ENCODE assay signal across 8 cellular contexts in the genomic region with DNA sequence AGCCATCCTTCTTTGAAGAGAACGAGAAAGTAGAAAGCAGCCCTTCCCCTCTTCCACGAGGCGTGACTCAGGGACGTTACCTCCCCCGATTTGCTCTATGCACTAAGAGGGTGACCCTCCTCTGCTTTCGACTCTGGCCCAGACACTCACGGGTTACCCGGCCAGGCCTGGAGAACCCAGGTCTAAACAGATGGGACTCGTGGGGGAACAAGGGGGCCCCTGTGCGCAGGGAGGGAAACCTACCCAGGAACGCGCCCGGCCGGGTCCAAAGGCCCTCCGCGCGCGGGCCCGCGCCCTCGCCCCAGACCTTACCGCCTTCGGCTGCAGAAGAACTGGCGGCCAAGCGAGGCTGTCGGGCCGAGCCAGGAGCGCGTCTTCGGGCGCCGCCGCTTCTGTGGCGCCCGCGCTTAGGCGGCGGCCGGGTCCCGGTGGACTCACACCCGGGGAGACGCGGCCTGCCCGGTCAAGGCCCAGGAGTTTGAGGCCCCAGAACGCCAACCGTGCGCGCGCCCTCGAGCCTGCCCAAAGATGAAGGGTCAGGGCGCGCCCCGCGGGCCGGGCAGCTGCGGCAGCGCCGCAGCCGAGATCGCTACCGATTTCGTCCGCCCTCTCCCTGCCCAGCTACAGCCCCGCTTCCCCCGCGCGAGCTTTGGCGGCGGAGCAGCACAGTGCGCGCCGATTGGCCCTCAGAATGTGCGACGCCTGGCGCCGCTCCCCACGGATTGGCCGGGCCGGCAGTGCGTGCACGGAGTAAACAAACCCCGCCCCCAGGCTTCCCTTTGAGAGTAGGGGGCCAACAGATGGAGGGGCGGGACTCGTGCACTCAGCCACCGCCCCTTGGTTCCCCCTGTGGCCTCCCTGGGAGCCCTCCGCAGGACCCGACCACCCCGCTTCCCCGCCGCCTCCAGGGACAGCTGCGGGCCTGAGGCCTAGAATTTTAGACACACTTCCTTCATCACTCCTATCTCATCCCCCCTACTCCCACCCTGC. TPM values are rescaled to one million over a fixed set of nuclear protein-coding genes. Genes with fewer than 3 reads are reported as not detected.
DNase-seq lines count a peak whose midpoint lies in the region; ATAC-seq, FAIRE-seq and TF ChIP-seq lines count a peak whose summit lies in the region.

A gene with protein sequence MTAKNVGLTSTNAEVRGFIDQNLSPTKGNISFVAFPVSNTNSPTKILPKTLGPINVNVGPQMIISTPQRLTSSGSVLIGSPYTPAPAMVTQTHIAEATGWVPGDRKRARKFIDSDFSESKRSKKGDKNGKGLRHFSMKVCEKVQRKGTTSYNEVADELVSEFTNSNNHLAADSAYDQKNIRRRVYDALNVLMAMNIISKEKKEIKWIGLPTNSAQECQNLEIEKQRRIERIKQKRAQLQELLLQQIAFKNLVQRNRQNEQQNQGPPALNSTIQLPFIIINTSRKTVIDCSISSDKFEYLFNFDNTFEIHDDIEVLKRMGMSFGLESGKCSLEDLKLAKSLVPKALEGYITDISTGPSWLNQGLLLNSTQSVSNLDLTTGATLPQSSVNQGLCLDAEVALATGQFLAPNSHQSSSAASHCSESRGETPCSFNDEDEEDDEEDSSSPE (minus strand): TSS at position 674 of the 990 bp plus-strand sequence. CDS start 47,795 bp downstream, outside the sequence.

- peak; percentile 13 for TF ChIP-seq POLR2A in breast epithelium (IDR thresholded peaks at IDR 0.05)

- H3K9me3 ChIP-seq in WERI-Rb-1 (ENCODE audit: severe bottlenecking) (no peaks in the 10 kb centered on the region), breast epithelium (no peaks in the 10 kb centered on the region), iPS-20b (ENCODE audit: insufficient read depth, low read depth, low read length) (no peaks in the 10 kb centered on the region), small intestine (ENCODE audit: control insufficient read depth, low read depth) (no peaks in the 10 kb centered on the region)

- FAIRE-seq in small intestine (lab: Jason Lieb, UNC), result no peak

- POLR2A ChIA-PET in AG04449 (lab: Yijun Ruan, JAX), result no interaction called here

- H3K27ac ChIP-seq in WERI-Rb-1 (peak within 1 kb of the TSS; percentile 86), breast epithelium (peak within 1 kb of the TSS; percentile 85 to 88), iPS-20b (ENCODE audit: low read length) (no peak within 1 kb of the TSS), small intestine (ENCODE audit: low read depth in 1 of 2, low read length in 1 of 2) (peak within 1 kb of the TSS; percentile 90 to 91)

- H3K36me3 ChIP-seq in WERI-Rb-1 (no peaks in the 10 kb centered on the region), breast epithelium (no peaks in the 10 kb centered on the region), iPS-20b (ENCODE audit: insufficient read depth, low read depth, low read length) (no peaks in the 10 kb centered on the region), small intestine (ENCODE audit: control insufficient read depth in 2 of 2, insufficient read depth in 2 of 2, low read length in 2 of 2) (no peaks in the 10 kb centered on the region)

- CTCF ChIA-PET in AG04449 (lab: Yijun Ruan, JAX), result interaction anchor here (0.6 to 1.5 kb wide), 4 partner anchors 22 to 131 kb away, joined by 3 to 5 read pairs (median 4); no protein-coding TSS in a partner anchor

- peak within 1 kb of the TSS; percentile 88 for H3K9ac ChIP-seq in iPS-20b (ENCODE audit: low read depth, low read length)

- ATAC-seq in GM18868 (IDR thresholded peaks at IDR 0.05; ENCODE audit: unreplicated experiment), result peak; percentile 100
- ATAC-seq in HG03103 (IDR thresholded peaks at IDR 0.05; ENCODE audit: low read depth, unreplicated experiment), result peak; percentile 99

- 0 to 1% (median 0%) methylated on average over 54 to 91 of the region's 91 CpGs for WGBS in small intestine, 3 donors

- H3K27me3 ChIP-seq in WERI-Rb-1 (ENCODE audit: insufficient read depth, low read depth, severe bottlenecking) (no peaks in the 10 kb centered on the region), breast epithelium (no peaks in the 10 kb centered on the region), iPS-20b (ENCODE audit: insufficient read depth, low read length) (peaks cover 34% of the 10 kb centered on the region), small intestine (ENCODE audit: control insufficient read depth in 2 of 2, insufficient read depth in 2 of 2, low read length in 2 of 2) (no peaks in the 10 kb centered on the region)

- no peak for DNase-seq in AG04449 (ENCODE audit: low read depth, low spot score)
- DNase-seq in NCI-H2171 (lab: John Stamatoyannopoulos, UW), result peak; percentile 98
- DNase-seq in WERI-Rb-1, result peak; percentile 96
- DNase-seq in breast epithelium (ENCODE audit: low spot score in 2 of 2), result peak; percentile 84 to 90
- DNase-seq in small intestine, result peak; percentile 91

- peaks cover 0 to 6% of the 10 kb centered on the region in 2 donors for H3K4me1 ChIP-seq in breast epithelium
- H3K4me1 ChIP-seq in iPS-20b (ENCODE audit: insufficient read depth, low read length), result peaks cover 7% of the 10 kb centered on the region
- H3K4me1 ChIP-seq in small intestine (ENCODE audit: control insufficient read depth in 2 of 2, insufficient read depth in 1 of 2, low read depth in 1 of 2, low read length in 1 of 2), result peaks cover 0 to 5% of the 10 kb centered on the region in 2 donors

- H3K4me3 ChIP-seq in AG04449 (ENCODE audit: low read depth, low read length) (peak within 1 kb of the TSS; percentile 70), WERI-Rb-1 (ENCODE audit: low read depth, low read length) (peak within 1 kb of the TSS; percentile 82), breast epithelium (peak within 1 kb of the TSS; percentile 78 to 84 (median 83)), iPS-20b (ENCODE audit: low read length) (peak within 1 kb of the TSS; percentile 96), small intestine (ENCODE audit: low read depth in 1 of 2, low read length in 2 of 2) (peak within 1 kb of the TSS; percentile 86 to 88)

- intact Hi-C loops in breast epithelium (cut with DNase I; ENCODE audit: low total_unique reads), result no loop called here

- TF ChIP-seq CTCF in AG04449 (IDR thresholded peaks at IDR 0.05; ENCODE audit: insufficient read depth, low read length, missing control alignments) (no peak), WERI-Rb-1 (IDR thresholded peaks at IDR 0.05; ENCODE audit: low read depth, low read length) (no peak), breast epithelium (IDR thresholded peaks at IDR 0.05) (no peak)

RNA-seq across cellular contexts. Expression of the gene that starts here (rescaled TPM):
- 10 to 100 TPM; 55.9 to 93.5 (median 59.3) TPM for total RNA-seq in breast epithelium
- 10 to 100 TPM; 21.9 to 33.8 (median 30.0) TPM for polyA plus RNA-seq in small intestine
